Comparison of ENCODE assay signal across 19 cellular contexts in the genomic region with DNA sequence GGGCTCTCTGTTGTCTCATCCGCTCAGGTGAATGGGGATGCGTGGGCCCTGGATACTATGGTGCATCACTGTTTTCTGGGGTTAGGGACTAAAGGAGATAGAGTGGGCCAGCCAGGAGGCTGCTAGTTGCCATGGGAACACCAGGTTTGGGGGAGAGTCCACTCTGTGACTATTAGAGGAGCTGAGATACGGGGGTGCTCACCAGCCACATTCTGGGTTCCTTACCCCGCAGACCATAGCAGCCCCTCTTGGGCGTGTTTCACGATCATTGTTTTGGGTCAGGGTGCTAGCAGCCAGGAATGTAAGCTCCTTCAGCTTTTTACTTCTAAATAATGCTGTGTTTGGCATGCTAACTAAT. TPM values are rescaled to one million over a fixed set of nuclear protein-coding genes. Genes with fewer than 3 reads are reported as not detected.
A peak's percentile ranks its signal among the peaks of the same experiment; 100 is the strongest.
DNase-seq lines count a peak whose midpoint lies in the region; ATAC-seq and TF ChIP-seq lines count a peak whose summit lies in the region.
"Had no signal": no experiment of that assay in that cellular context is flagged by ENCODE, and none has a peak within 500 bp of the region (broad histone marks: within the 10 kb centered on the region; RNA-seq: fewer than 3 reads in every experiment).

No MANE protein-coding gene starts in this region.

- 86% methylated on average over 6 of the region's 6 CpGs; no CpG with 5 or more reads in 1 of the 2 donors for WGBS in transverse colon (ENCODE audit: low coverage in 1 of 2), 2 donors

- H3K36me3 Mint-ChIP-seq in activated T-cell treated with anti-CD3 and anti-CD28 coated beads, Interleukin-2, amount 50 U/mL, for 24 hours (ENCODE audit: low read depth): no peaks in the 10 kb centered on the region
- H3K36me3 Mint-ChIP-seq in activated T-cell treated with anti-CD3 and anti-CD28 coated beads, Interleukin-2, amount 50 U/mL, for 4 hours (ENCODE audit: insufficient read depth): no peaks in the 10 kb centered on the region
- peaks cover 41% of the 10 kb centered on the region for H3K36me3 Mint-ChIP-seq in nephron (ENCODE audit: low read depth)
- H3K36me3 Mint-ChIP-seq in activated T-helper 2 cell treated with anti-CD3 and anti-CD28 coated beads, Interferon-gamma antibody, Interleukin-2, Interleukin-4, amounts not matched to agents 10 μg/mL and 5 μg/mL and 100 μg/mL, durations not matched to agents 14 hours and 24 hours and 36 hours (ENCODE audit: low read depth): no peaks in the 10 kb centered on the region
- H3K36me3 Mint-ChIP-seq: CD4-positive, CD25-positive, alpha-beta regulatory T cell had no signal

- TF ChIP-seq CTCF in nephron (IDR thresholded peaks at IDR 0.05; ENCODE audit: unreplicated experiment in 3 of 3): no peak
- no peak for TF ChIP-seq CTCF in transverse colon (IDR thresholded peaks at IDR 0.05)

- H3K4me3 ChIP-seq in transverse colon: no peak overlapping the region
- H3K4me3 ChIP-seq: A549 had no signal

- no peak for TF ChIP-seq POLR2A in transverse colon (IDR thresholded peaks at IDR 0.05)

- no peak for ATAC-seq in activated T-cell treated with anti-CD3 and anti-CD28 coated beads, Interleukin-2, amount 50 U/mL, for 4 hours
- no peak for ATAC-seq in GM18519 (IDR thresholded peaks at IDR 0.05; ENCODE audit: low FRiP score, unreplicated experiment)
- ATAC-seq: A549; naive thymus-derived CD4-positive, alpha-beta T cell had no signal

- TF ChIP-seq EP300 in transverse colon (IDR thresholded peaks at IDR 0.05; ENCODE audit: low read depth): no peak

- no peak overlapping the region for H3K4me3 Mint-ChIP-seq in activated T-cell treated with anti-CD3 and anti-CD28 coated beads, Interleukin-2, amount 50 U/mL, for 24 hours
- no peak overlapping the region for H3K4me3 Mint-ChIP-seq in activated T-cell treated with anti-CD3 and anti-CD28 coated beads, Interleukin-2, amount 50 U/mL, for 4 hours
- H3K4me3 Mint-ChIP-seq in nephron: peak overlapping the region; percentile 85 to 97 (median 97)
- no peak overlapping the region for H3K4me3 Mint-ChIP-seq in activated T-helper 2 cell treated with anti-CD3 and anti-CD28 coated beads, Interferon-gamma antibody, Interleukin-2, Interleukin-4, amounts not matched to agents 10 μg/mL and 5 μg/mL and 100 μg/mL, durations not matched to agents 14 hours and 24 hours and 36 hours (ENCODE audit: low read depth)
- H3K4me3 Mint-ChIP-seq: activated CD4-positive, alpha-beta memory T cell treated with anti-CD3 and anti-CD28 coated beads for 36 hours; central memory CD8-positive, alpha-beta T cell; endodermal cell; naive thymus-derived CD4-positive, alpha-beta T cell had no signal

- H3K27ac ChIP-seq in transverse colon: peak overlapping the region; percentile 84 to 94 (median 87)
- H3K27ac ChIP-seq: A549, VCaP had no signal

- H3K4me1 Mint-ChIP-seq in activated T-cell treated with anti-CD3 and anti-CD28 coated beads, Interleukin-2, amount 50 U/mL, for 24 hours (ENCODE audit: low read depth): peaks cover 17% of the 10 kb centered on the region
- peaks cover 18% of the 10 kb centered on the region for H3K4me1 Mint-ChIP-seq in activated T-cell treated with anti-CD3 and anti-CD28 coated beads, Interleukin-2, amount 50 U/mL, for 4 hours (ENCODE audit: low read depth)
- H3K4me1 Mint-ChIP-seq in nephron: peaks cover 15% of the 10 kb centered on the region
- H3K4me1 Mint-ChIP-seq in activated T-helper 2 cell treated with anti-CD3 and anti-CD28 coated beads, Interferon-gamma antibody, Interleukin-2, Interleukin-4, amounts not matched to agents 10 μg/mL and 5 μg/mL and 100 μg/mL, durations not matched to agents 14 hours and 24 hours and 36 hours (ENCODE audit: low read depth): peaks cover 9% of the 10 kb centered on the region

- H3K27me3 ChIP-seq in transverse colon: no peaks in the 10 kb centered on the region

- H3K27ac Mint-ChIP-seq in activated T-cell treated with anti-CD3 and anti-CD28 coated beads, Interleukin-2, amount 50 U/mL, for 24 hours: no peak overlapping the region
- H3K27ac Mint-ChIP-seq in nephron: peak overlapping the region in 2 of 3 experiments; percentile 57 to 68
- no peak overlapping the region for H3K27ac Mint-ChIP-seq in activated T-helper 2 cell treated with anti-CD3 and anti-CD28 coated beads, Interferon-gamma antibody, Interleukin-2, Interleukin-4, amounts not matched to agents 10 μg/mL and 5 μg/mL and 100 μg/mL, durations not matched to agents 14 hours and 24 hours and 36 hours
- H3K27ac Mint-ChIP-seq: activated CD4-positive, alpha-beta memory T cell treated with anti-CD3 and anti-CD28 coated beads for 36 hours; endodermal cell; naive thymus-derived CD4-positive, alpha-beta T cell had no signal

- peaks cover 7 to 35% (median 24%) of the 10 kb centered on the region in 4 donors for H3K4me1 ChIP-seq in transverse colon

- H3K9me3 ChIP-seq in transverse colon: no peaks in the 10 kb centered on the region
- H3K9me3 ChIP-seq: A549 had no signal

- peak; percentile 23 for DNase-seq in activated T-cell treated with anti-CD3 and anti-CD28 coated beads, Interleukin-2, amount 50 U/mL, for 24 hours
- no peak for DNase-seq in activated T-cell treated with anti-CD3 and anti-CD28 coated beads, Interleukin-2, amount 50 U/mL, for 4 hours
- peak; percentile 31 for DNase-seq in ecto neural progenitor cell (ENCODE audit: low spot score)
- no peak for DNase-seq in transverse colon
- DNase-seq in activated T-helper 2 cell treated with anti-CD3 and anti-CD28 coated beads, Interferon-gamma antibody, Interleukin-2, Interleukin-4, amounts not matched to agents 10 μg/mL and 5 μg/mL and 100 μg/mL, durations not matched to agents 14 hours and 24 hours and 36 hours (ENCODE audit: low spot score): no peak
- DNase-seq in NCI-H146 treated with DMSO at 0.1 percent for 48 hours (lab: John Stamatoyannopoulos, UW; ENCODE audit: unreplicated experiment): no peak
- DNase-seq: activated CD4-positive, alpha-beta memory T cell treated with anti-CD3 and anti-CD28 coated beads for 36 hours; CD4-positive, CD25-positive, alpha-beta regulatory T cell; DND-41; HCEC 1CT; naive thymus-derived CD4-positive, alpha-beta T cell; NCI-H748 treated with DMSO at 0.1 percent for 48 hours; stimulated activated naive CD4-positive, alpha-beta T cell had no signal

- intact Hi-C loops in transverse colon (cut with DNase I; ENCODE audit: low total_unique reads): loop anchor here (5.0 kb wide), 1 partner anchor 64 kb away; no protein-coding TSS in a partner anchor
- intact Hi-C loops in activated T-helper 2 cell treated with anti-CD3 and anti-CD28 coated beads, Interferon-gamma antibody, Interleukin-2, Interleukin-4, amounts not matched to agents 10 μg/mL and 5 μg/mL and 100 μg/mL, durations not matched to agents 14 hours and 24 hours and 36 hours (cut with micrococcal nuclease): no loop called here

- H3K27me3 Mint-ChIP-seq in activated T-cell treated with anti-CD3 and anti-CD28 coated beads, Interleukin-2, amount 50 U/mL, for 24 hours: peaks cover 14% of the 10 kb centered on the region
- no peaks in the 10 kb centered on the region for H3K27me3 Mint-ChIP-seq in activated T-cell treated with anti-CD3 and anti-CD28 coated beads, Interleukin-2, amount 50 U/mL, for 4 hours (ENCODE audit: low read depth)
- no peaks in the 10 kb centered on the region for H3K27me3 Mint-ChIP-seq in nephron (ENCODE audit: low read depth)
- H3K27me3 Mint-ChIP-seq in activated T-helper 2 cell treated with anti-CD3 and anti-CD28 coated beads, Interferon-gamma antibody, Interleukin-2, Interleukin-4, amounts not matched to agents 10 μg/mL and 5 μg/mL and 100 μg/mL, durations not matched to agents 14 hours and 24 hours and 36 hours (ENCODE audit: low read depth): peaks cover 5% of the 10 kb centered on the region
- H3K27me3 Mint-ChIP-seq: activated CD4-positive, alpha-beta memory T cell treated with anti-CD3 and anti-CD28 coated beads for 36 hours; central memory CD8-positive, alpha-beta T cell had no signal

- in situ Hi-C loops in transverse colon (cut with MboI; ENCODE audit: low pct_ligation_motif_present in 1 of 4, low pct_unique_long_range_greater_than_20kb in 1 of 4, low sequenced_read_pairs in 3 of 4): no loop called here

- no peaks in the 10 kb centered on the region for H3K9me3 Mint-ChIP-seq in activated T-cell treated with anti-CD3 and anti-CD28 coated beads, Interleukin-2, amount 50 U/mL, for 24 hours
- H3K9me3 Mint-ChIP-seq in activated T-cell treated with anti-CD3 and anti-CD28 coated beads, Interleukin-2, amount 50 U/mL, for 4 hours: no peaks in the 10 kb centered on the region
- peaks cover 9% of the 10 kb centered on the region for H3K9me3 Mint-ChIP-seq in nephron
- H3K9me3 Mint-ChIP-seq in activated T-helper 2 cell treated with anti-CD3 and anti-CD28 coated beads, Interferon-gamma antibody, Interleukin-2, Interleukin-4, amounts not matched to agents 10 μg/mL and 5 μg/mL and 100 μg/mL, durations not matched to agents 14 hours and 24 hours and 36 hours: no peaks in the 10 kb centered on the region
- H3K9me3 Mint-ChIP-seq: activated CD4-positive, alpha-beta memory T cell treated with anti-CD3 and anti-CD28 coated beads for 36 hours; CD4-positive, CD25-positive, alpha-beta regulatory T cell; central memory CD8-positive, alpha-beta T cell had no signal

- no peaks in the 10 kb centered on the region for H3K36me3 ChIP-seq in transverse colon

RNA-seq across cellular contexts. Expression of a gene that starts 4.6 kb away (rescaled TPM):
- total RNA-seq in activated T-cell treated with anti-CD3 and anti-CD28 coated beads, Interleukin-2, amount 50 U/mL, for 4 hours: 10 to 100 TPM in 1 of 3 donors, 1 to 10 TPM in 2; 9.6 to 10.7 (median 9.9) TPM
- total RNA-seq in transverse colon: 10 to 100 TPM; 54.1 to 85.3 (median 69.0) TPM
- 7.4 and 7.6 TPM in 2 replicates for total RNA-seq in activated T-helper 2 cell treated with anti-CD3 and anti-CD28 coated beads, Interferon-gamma antibody, Interleukin-2, Interleukin-4, amounts not matched to agents 10 μg/mL and 5 μg/mL and 100 μg/mL, durations not matched to agents 14 hours and 24 hours and 36 hours

Comparison
In these comparisons a context has a peak if more than half of its experiments do, and no peak if none do; other contexts are left out.
1. DNase-seq: peak in activated T-cell treated with anti-CD3 and anti-CD28 coated beads, Interleukin-2, amount 50 U/mL, for 24 hours (single experiment) and ecto neural progenitor cell (single experiment); none in activated T-cell treated with anti-CD3 and anti-CD28 coated beads, Interleukin-2, amount 50 U/mL, for 4 hours (single experiment), transverse colon (single experiment), activated T-helper 2 cell treated with anti-CD3 and anti-CD28 coated beads, Interferon-gamma antibody, Interleukin-2, Interleukin-4, amounts not matched to agents 10 μg/mL and 5 μg/mL and 100 μg/mL, durations not matched to agents 14 hours and 24 hours and 36 hours (single experiment) and NCI-H146 treated with DMSO at 0.1 percent for 48 hours (single experiment).
2. H3K27ac Mint-ChIP-seq: peak in nephron (2 of 3); none in activated T-cell treated with anti-CD3 and anti-CD28 coated beads, Interleukin-2, amount 50 U/mL, for 24 hours (single experiment) and activated T-helper 2 cell treated with anti-CD3 and anti-CD28 coated beads, Interferon-gamma antibody, Interleukin-2, Interleukin-4, amounts not matched to agents 10 μg/mL and 5 μg/mL and 100 μg/mL, durations not matched to agents 14 hours and 24 hours and 36 hours (single experiment).
3. H3K4me3 Mint-ChIP-seq: peak in nephron (3 of 3); none in activated T-cell treated with anti-CD3 and anti-CD28 coated beads, Interleukin-2, amount 50 U/mL, for 24 hours (single experiment), activated T-cell treated with anti-CD3 and anti-CD28 coated beads, Interleukin-2, amount 50 U/mL, for 4 hours (single experiment) and activated T-helper 2 cell treated with anti-CD3 and anti-CD28 coated beads, Interferon-gamma antibody, Interleukin-2, Interleukin-4, amounts not matched to agents 10 μg/mL and 5 μg/mL and 100 μg/mL, durations not matched to agents 14 hours and 24 hours and 36 hours (single experiment).